Comparison of ENCODE assay signal across 8 cellular contexts in genomic region chr9:34125681-34126206, GRCh38. TPM values are rescaled to one million over a fixed set of nuclear protein-coding genes. Genes with fewer than 3 reads are reported as not detected.
DNase-seq lines count a peak whose midpoint lies in the region; ATAC-seq and TF ChIP-seq lines count a peak whose summit lies in the region.

No MANE protein-coding gene starts in this region.

- H3K36me3 Mint-ChIP-seq in CD14-positive monocyte (peaks cover 25 to 28% of the 10 kb centered on the region in 2 donors), progenitor cell of endocrine pancreas (ENCODE audit: insufficient read depth) (peaks cover 16% of the 10 kb centered on the region)
- peaks cover 47% of the 10 kb centered on the region for H3K36me3 Mint-ChIP-seq in activated CD8-positive, alpha-beta T cell treated with anti-CD3 and anti-CD28 coated beads, Interleukin-2, amount 10 ng/mL, durations not matched to agents 7 days and 5 days (ENCODE audit: low read depth)

- TF ChIP-seq EP300 in gastroesophageal sphincter (IDR thresholded peaks at IDR 0.05), result no peak

- peak overlapping the region; percentile 69 for H3K27ac ChIP-seq in HEK293 (ENCODE audit: extremely low read depth, low read depth, low read length)
- peak overlapping the region; percentile 25 to 94 (median 87) for H3K27ac ChIP-seq in gastroesophageal sphincter

- no peak for DNase-seq in CD14-positive monocyte (ENCODE audit: low spot score)
- DNase-seq in activated CD8-positive, alpha-beta T cell treated with anti-CD3 and anti-CD28 coated beads, Interleukin-2, amount 10 ng/mL, durations not matched to agents 7 days and 5 days, result peak; percentile 27
- no peak for DNase-seq in progenitor cell of endocrine pancreas (ENCODE audit: low spot score, unreplicated experiment)

- H3K4me1 ChIP-seq in HEK293 (ENCODE audit: control insufficient read depth, insufficient read depth, low read length), result 0 out of 2 replicates have a peak, but pooled peaks cover 2% of the 10 kb centered on the region
- peaks cover 0 to 60% (median 13%) of the 10 kb centered on the region in 3 donors for H3K4me1 ChIP-seq in gastroesophageal sphincter

- CTCF ChIA-PET in HEK293 (lab: Yijun Ruan, JAX), result interaction anchor here (0.7 to 1.5 kb wide), 2 partner anchors 52 to 105 kb away, joined by 3 to 5 read pairs; no protein-coding TSS in a partner anchor
- CTCF ChIA-PET in activated CD8-positive, alpha-beta T cell treated with anti-CD3 and anti-CD28 coated beads, Interleukin-2, amount 10 ng/mL, durations not matched to agents 7 days and 5 days (lab: Charles Lee), result interaction anchor here (1.0 to 1.7 kb wide), 3 partner anchors 125 to 388 kb away, joined by 3 to 7 read pairs (median 3); no protein-coding TSS in a partner anchor

- TF ChIP-seq CTCF in CD14-positive monocyte (IDR thresholded peaks at IDR 0.05), result no peak
- no peak for TF ChIP-seq CTCF in HEK293 (tag by site-specific recombination; IDR thresholded peaks at IDR 0.05)
- no peak for TF ChIP-seq CTCF in gastroesophageal sphincter (IDR thresholded peaks at IDR 0.05)
- TF ChIP-seq CTCF in progenitor cell of endocrine pancreas (IDR thresholded peaks at IDR 0.05; ENCODE audit: unreplicated experiment), result no peak

- peak overlapping the region; percentile 92 for H3K4me3 Mint-ChIP-seq in CD14-positive monocyte
- H3K4me3 Mint-ChIP-seq in activated CD8-positive, alpha-beta T cell treated with anti-CD3 and anti-CD28 coated beads, Interleukin-2, amount 10 ng/mL, durations not matched to agents 7 days and 5 days, result peak overlapping the region; percentile 99
- peak overlapping the region; percentile 97 for H3K4me3 Mint-ChIP-seq in progenitor cell of endocrine pancreas (ENCODE audit: low read depth)

- 0 to 1% methylated on average over 7 to 9 of the region's 18 CpGs for WGBS in gastroesophageal sphincter (ENCODE audit: low coverage in 1 of 2), 2 donors

- peaks cover 0 to 6% (median 0%) of the 10 kb centered on the region in 3 donors for H3K27me3 Mint-ChIP-seq in CD14-positive monocyte (ENCODE audit: low read depth in 3 of 3)
- no peaks in the 10 kb centered on the region for H3K27me3 Mint-ChIP-seq in activated CD8-positive, alpha-beta T cell treated with anti-CD3 and anti-CD28 coated beads, Interleukin-2, amount 10 ng/mL, durations not matched to agents 7 days and 5 days (ENCODE audit: low read depth)
- no peaks in the 10 kb centered on the region for H3K27me3 Mint-ChIP-seq in progenitor cell of endocrine pancreas

- H3K36me3 ChIP-seq in HEK293 (ENCODE audit: control insufficient read depth in 2 of 2, insufficient read depth in 1 of 2, low read length in 2 of 2), result peaks cover 0 to 41% of the 10 kb centered on the region in 2 experiments; a peak in 2 of 3 replicates
- peaks cover 0 to 39% of the 10 kb centered on the region in 2 donors for H3K36me3 ChIP-seq in gastroesophageal sphincter

- POLR2A ChIA-PET in HEK293 (lab: Yijun Ruan, JAX), result interaction anchor here (0.6 to 1.8 kb wide), 4 partner anchors 9 to 54 kb away, joined by 4 to 9 read pairs (median 6); partner anchors contain the start of gene UBAP1
- POLR2A ChIA-PET in activated CD8-positive, alpha-beta T cell treated with anti-CD3 and anti-CD28 coated beads, Interleukin-2, amount 10 ng/mL, durations not matched to agents 7 days and 5 days (lab: Charles Lee), result interaction anchor here (1.4 kb wide), 1 partner anchor 53 kb away, joined by 4 read pairs; the partner anchor contains the start of gene UBAP1

- no peak for TF ChIP-seq POLR2A in gastroesophageal sphincter (IDR thresholded peaks at IDR 0.05)

- no peaks in the 10 kb centered on the region for H3K27me3 ChIP-seq in gastroesophageal sphincter

- H3K4me3 ChIP-seq in HEK293 (ENCODE audit: low read depth, low read length) (peak overlapping the region; percentile 84), gastroesophageal sphincter (peak overlapping the region; percentile 49 to 64)

- intact Hi-C loops in CD14-positive monocyte (cut with micrococcal nuclease), result loop anchor here (2.0 to 10.0 kb wide), 6 partner anchors 45 to 202 kb away; partner anchors contain the start of genes KIF24 (in 1 of the 2) and NUDT2 (in 1 of the 2)

- H3K4me1 Mint-ChIP-seq in CD14-positive monocyte (peaks cover 51% of the 10 kb centered on the region), progenitor cell of endocrine pancreas (ENCODE audit: low read depth) (peaks cover 27% of the 10 kb centered on the region)
- peaks cover 46% of the 10 kb centered on the region for H3K4me1 Mint-ChIP-seq in activated CD8-positive, alpha-beta T cell treated with anti-CD3 and anti-CD28 coated beads, Interleukin-2, amount 10 ng/mL, durations not matched to agents 7 days and 5 days (ENCODE audit: low read depth)

- no peaks in the 10 kb centered on the region for H3K9me3 Mint-ChIP-seq in CD14-positive monocyte
- H3K9me3 Mint-ChIP-seq in activated CD8-positive, alpha-beta T cell treated with anti-CD3 and anti-CD28 coated beads, Interleukin-2, amount 10 ng/mL, durations not matched to agents 7 days and 5 days (ENCODE audit: insufficient read depth), result no peaks in the 10 kb centered on the region
- H3K9me3 Mint-ChIP-seq in progenitor cell of endocrine pancreas (ENCODE audit: low read depth), result no peaks in the 10 kb centered on the region

- H3K27ac Mint-ChIP-seq in CD14-positive monocyte, result peak overlapping the region; percentile 94 to 98 (median 97)
- H3K27ac Mint-ChIP-seq in activated CD8-positive, alpha-beta T cell treated with anti-CD3 and anti-CD28 coated beads, Interleukin-2, amount 10 ng/mL, durations not matched to agents 7 days and 5 days, result peak overlapping the region; percentile 96
- H3K27ac Mint-ChIP-seq in progenitor cell of endocrine pancreas, result peak overlapping the region; percentile 99

- ATAC-seq in activated CD8-positive, alpha-beta T cell treated with anti-CD3 and anti-CD28 coated beads, Interleukin-2, amount 10 ng/mL, durations not matched to agents 7 days and 5 days, result no peak
- ATAC-seq in gastroesophageal sphincter, result no peak
- no peak for ATAC-seq in GM21825 (IDR thresholded peaks at IDR 0.05; ENCODE audit: unreplicated experiment)
- no peak for ATAC-seq in HG03135 (IDR thresholded peaks at IDR 0.05; ENCODE audit: unreplicated experiment)
- no peak for ATAC-seq in HG03521 (IDR thresholded peaks at IDR 0.05; ENCODE audit: unreplicated experiment)

- H3K9me3 ChIP-seq in HEK293 (ENCODE audit: control insufficient read depth, insufficient read depth, low read depth, low read length) (no peaks in the 10 kb centered on the region), gastroesophageal sphincter (no peaks in the 10 kb centered on the region)

TF ChIP-seq in HEK293, 187 proteins besides CTCF, POLR2A, EP300 and RAD21:
- TF ChIP-seq, protein P1, sequence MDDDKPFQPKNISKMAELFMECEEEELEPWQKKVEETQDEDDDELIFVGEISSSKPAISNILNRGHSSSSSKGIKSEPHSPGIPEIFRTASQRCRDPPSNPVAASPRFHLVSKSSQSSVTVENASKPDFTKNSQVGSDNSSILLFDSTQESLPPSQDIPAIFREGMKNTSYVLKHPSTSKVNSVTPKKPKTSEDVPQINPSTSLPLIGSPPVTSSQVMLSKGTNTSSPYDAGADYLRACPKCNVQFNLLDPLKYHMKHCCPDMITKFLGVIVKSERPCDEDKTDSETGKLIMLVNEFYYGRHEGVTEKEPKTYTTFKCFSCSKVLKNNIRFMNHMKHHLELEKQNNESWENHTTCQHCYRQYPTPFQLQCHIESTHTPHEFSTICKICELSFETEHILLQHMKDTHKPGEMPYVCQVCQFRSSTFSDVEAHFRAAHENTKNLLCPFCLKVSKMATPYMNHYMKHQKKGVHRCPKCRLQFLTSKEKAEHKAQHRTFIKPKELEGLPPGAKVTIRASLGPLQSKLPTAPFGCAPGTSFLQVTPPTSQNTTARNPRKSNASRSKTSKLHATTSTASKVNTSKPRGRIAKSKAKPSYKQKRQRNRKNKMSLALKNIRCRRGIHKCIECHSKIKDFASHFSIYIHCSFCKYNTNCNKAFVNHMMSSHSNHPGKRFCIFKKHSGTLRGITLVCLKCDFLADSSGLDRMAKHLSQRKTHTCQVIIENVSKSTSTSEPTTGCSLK (tag by site-specific recombination; IDR thresholded peaks at IDR 0.05), result no peak
- TF ChIP-seq ZNF416 (tag by site-specific recombination; IDR thresholded peaks at IDR 0.05) (no peak), ZBTB48 (tag by site-specific recombination; IDR thresholded peaks at IDR 0.05) (0 out of 2 replicates have a peak, but pooled peaks have one; percentile 48), ZNF121 (tag by site-specific recombination; IDR thresholded peaks at IDR 0.05) (no peak), IKZF3 (tag by site-specific recombination; IDR thresholded peaks at IDR 0.05) (0 out of 2 replicates have a peak, but pooled peaks have one; percentile 36), ZBTB17 (tag by site-specific recombination; IDR thresholded peaks at IDR 0.05) (peak; percentile 90), PRDM1 (tag by site-specific recombination; IDR thresholded peaks at IDR 0.05) (no peak)

RNA-seq across cellular contexts. Expression of gene DCAF12, which starts 0.8 kb away (rescaled TPM):
- polyA plus RNA-seq in CD14-positive monocyte, result 10 to 100 TPM; 14.6 to 22.4 TPM
- 10 to 100 TPM; 51.1 to 56.7 TPM for total RNA-seq in activated CD8-positive, alpha-beta T cell treated with anti-CD3 and anti-CD28 coated beads, Interleukin-2, amount 10 ng/mL, durations not matched to agents 7 days and 5 days
- total RNA-seq in gastroesophageal sphincter, result 10 to 100 TPM; 17.0 to 27.5 (median 24.4) TPM
- 48.7 and 50.4 TPM in 2 replicates for total RNA-seq in progenitor cell of endocrine pancreas

RNA-seq across cellular contexts. Expression of gene UBAP1, which starts 53.1 kb away (rescaled TPM):
- 10 to 100 TPM; 39.2 to 44.5 TPM for polyA plus RNA-seq in CD14-positive monocyte
- total RNA-seq in activated CD8-positive, alpha-beta T cell treated with anti-CD3 and anti-CD28 coated beads, Interleukin-2, amount 10 ng/mL, durations not matched to agents 7 days and 5 days, result 10 to 100 TPM; 31.5 to 34.7 TPM
- total RNA-seq in gastroesophageal sphincter, result 100 to 1,000 TPM in 1 of 4 donors, 10 to 100 TPM in 3; 49.2 to 101 (median 66.8) TPM
- 45.6 and 47.6 TPM in 2 replicates for total RNA-seq in progenitor cell of endocrine pancreas
